ENCODE assay signal across 11 cellular contexts in genomic region chr14:93317836-93318807, GRCh38. TPM values are rescaled to one million over a fixed set of nuclear protein-coding genes. Genes with fewer than 3 reads are reported as not detected.
DNase-seq lines count a peak whose midpoint lies in the region; ATAC-seq, FAIRE-seq and TF ChIP-seq lines count a peak whose summit lies in the region.
"Had no signal": no experiment of that assay in that cellular context is flagged by ENCODE, and none has a peak within 500 bp of the region (broad histone marks: within the 10 kb centered on the region; RNA-seq: fewer than 3 reads in every experiment).

No MANE protein-coding gene starts in this region.

- peaks cover 24% of the 10 kb centered on the region for H3K4me1 ChIP-seq in keratinocyte (ENCODE audit: control insufficient read depth, extremely low read depth, insufficient read depth, low read length)

- H3K27me3 Mint-ChIP-seq in activated T-helper 17 cell treated with anti-CD3 and anti-CD28 coated beads, Interleukin-2, amount 50 U/mL, for 72 hours: no peaks in the 10 kb centered on the region
- no peaks in the 10 kb centered on the region for H3K27me3 Mint-ChIP-seq in stimulated activated naive B cell treated with anti-CD40 and anti-IgM and Interleukin-4, amounts not matched to agents 10 μg/mL and 1 μg/mL and 100 μg/mL, for 72 hours
- H3K27me3 Mint-ChIP-seq in activated CD4-positive, alpha-beta memory T cell treated with anti-CD3 and anti-CD28 coated beads, Interleukin-2, amount 10 ng/mL, durations not matched to agents 7 days and 5 days: no peaks in the 10 kb centered on the region
- H3K27me3 Mint-ChIP-seq: activated CD4-positive, alpha-beta T cell treated with anti-CD3 and anti-CD28 coated beads, Interleukin-2, amount 10 ng/mL, durations not matched to agents 7 days and 5 days; naive thymus-derived CD8-positive, alpha-beta T cell had no signal

- peak overlapping the region; percentile 3 for H3K4me2 ChIP-seq in keratinocyte (ENCODE audit: control insufficient read depth, extremely low read depth, insufficient read depth, low read depth, low read length)

- dilution Hi-C loops in keratinocyte (cut with MboI; ENCODE audit: extremely low pct_ligation_motif_present, low sequenced_read_pairs): no loop called here

- H3K27me3 ChIP-seq in keratinocyte (ENCODE audit: control insufficient read depth, extremely low read depth, insufficient read depth, low read length): no peaks in the 10 kb centered on the region

- H3K36me3 Mint-ChIP-seq in activated T-helper 17 cell treated with anti-CD3 and anti-CD28 coated beads, Interleukin-2, amount 50 U/mL, for 72 hours (ENCODE audit: low read depth): peaks cover 6% of the 10 kb centered on the region
- peaks cover 6 to 19% of the 10 kb centered on the region in 2 donors for H3K36me3 Mint-ChIP-seq in stimulated activated naive B cell treated with anti-CD40 and anti-IgM and Interleukin-4, amounts not matched to agents 10 μg/mL and 1 μg/mL and 100 μg/mL, for 72 hours
- peaks cover 2% of the 10 kb centered on the region for H3K36me3 Mint-ChIP-seq in activated CD4-positive, alpha-beta memory T cell treated with anti-CD3 and anti-CD28 coated beads, Interleukin-2, amount 10 ng/mL, durations not matched to agents 7 days and 5 days (ENCODE audit: low read depth)

- TF ChIP-seq CTCF in keratinocyte (optimal IDR thresholded peaks at IDR 0.05 in 1 of 3, IDR thresholded peaks at IDR 0.05 in 1 of 3, conservative IDR thresholded peaks at IDR 0.05 in 1 of 3; ENCODE audit: extremely low read depth in 1 of 3, insufficient read depth in 2 of 3, low read length in 3 of 3): no peak

- H3K4me3 Mint-ChIP-seq in activated T-helper 17 cell treated with anti-CD3 and anti-CD28 coated beads, Interleukin-2, amount 50 U/mL, for 72 hours: no peak overlapping the region
- peak overlapping the region in 1 of 2 donors; percentile 62 for H3K4me3 Mint-ChIP-seq in stimulated activated naive B cell treated with anti-CD40 and anti-IgM and Interleukin-4, amounts not matched to agents 10 μg/mL and 1 μg/mL and 100 μg/mL, for 72 hours
- no peak overlapping the region for H3K4me3 Mint-ChIP-seq in activated CD4-positive, alpha-beta memory T cell treated with anti-CD3 and anti-CD28 coated beads, Interleukin-2, amount 10 ng/mL, durations not matched to agents 7 days and 5 days
- H3K4me3 Mint-ChIP-seq: activated CD4-positive, alpha-beta T cell treated with anti-CD3 and anti-CD28 coated beads, Interleukin-2, amount 10 ng/mL, durations not matched to agents 7 days and 5 days; naive thymus-derived CD8-positive, alpha-beta T cell had no signal

- ATAC-seq in activated T-helper 17 cell treated with anti-CD3 and anti-CD28 coated beads, Interleukin-2, amount 50 U/mL, for 72 hours (replicated peaks): no peak
- ATAC-seq in stimulated activated naive B cell treated with anti-CD40 and anti-IgM and Interleukin-4, amounts not matched to agents 10 μg/mL and 1 μg/mL and 100 μg/mL, for 72 hours (replicated peaks): peak; percentile 48 to 57
- ATAC-seq in GM19467 (IDR thresholded peaks at IDR 0.05; ENCODE audit: unreplicated experiment) (no peak), HG03520 (IDR thresholded peaks at IDR 0.05; ENCODE audit: unreplicated experiment) (no peak)
- ATAC-seq: naive thymus-derived CD8-positive, alpha-beta T cell had no signal

- in situ Hi-C loops in KBM-7 (cut with MboI; ENCODE audit: low pct_unique_long_range_greater_than_20kb, low sequenced_read_pairs): no loop called here

- no peak overlapping the region for H2AFZ ChIP-seq in keratinocyte (ENCODE audit: control insufficient read depth, low read length)

- H3K9me3 ChIP-seq in keratinocyte (ENCODE audit: control insufficient read depth, low read depth, low read length): no peaks in the 10 kb centered on the region

- DNase-seq in KBM-7: peak; percentile 62
- DNase-seq in keratinocyte (ENCODE audit: low read depth, low spot score): no peak
- DNase-seq in stimulated activated naive B cell treated with anti-CD40 and anti-IgM and Interleukin-4, amounts not matched to agents 10 μg/mL and 1 μg/mL and 100 μg/mL, for 72 hours: no peak
- DNase-seq in activated CD4-positive, alpha-beta memory T cell treated with anti-CD3 and anti-CD28 coated beads, Interleukin-2, amount 10 ng/mL, durations not matched to agents 7 days and 5 days: no peak
- DNase-seq: activated CD4-positive, alpha-beta T cell treated with anti-CD3 and anti-CD28 coated beads, Interleukin-2, amount 10 ng/mL, durations not matched to agents 7 days and 5 days; central memory CD4-positive, alpha-beta T cell; naive thymus-derived CD8-positive, alpha-beta T cell; NCI-H510A had no signal

- POLR2A ChIA-PET in activated CD4-positive, alpha-beta memory T cell treated with anti-CD3 and anti-CD28 coated beads, Interleukin-2, amount 10 ng/mL, durations not matched to agents 7 days and 5 days (lab: Charles Lee): interaction anchor here (1.9 kb wide), 1 partner anchor 13 kb away, joined by 7 read pairs; no protein-coding TSS in a partner anchor

- FAIRE-seq in keratinocyte (lab: Jason Lieb, UNC): no peak

- peaks cover 17% of the 10 kb centered on the region for H3K4me1 Mint-ChIP-seq in activated T-helper 17 cell treated with anti-CD3 and anti-CD28 coated beads, Interleukin-2, amount 50 U/mL, for 72 hours
- H3K4me1 Mint-ChIP-seq in stimulated activated naive B cell treated with anti-CD40 and anti-IgM and Interleukin-4, amounts not matched to agents 10 μg/mL and 1 μg/mL and 100 μg/mL, for 72 hours: peaks cover 27 to 51% of the 10 kb centered on the region in 2 donors
- H3K4me1 Mint-ChIP-seq in activated CD4-positive, alpha-beta memory T cell treated with anti-CD3 and anti-CD28 coated beads, Interleukin-2, amount 10 ng/mL, durations not matched to agents 7 days and 5 days: peaks cover 19% of the 10 kb centered on the region

- no peak overlapping the region for H3K9ac ChIP-seq in keratinocyte (ENCODE audit: control insufficient read depth, extremely low read depth, insufficient read depth, low read length)

- CTCF ChIA-PET in activated CD4-positive, alpha-beta memory T cell treated with anti-CD3 and anti-CD28 coated beads, Interleukin-2, amount 10 ng/mL, durations not matched to agents 7 days and 5 days (lab: Charles Lee): interaction anchor here (0.7 kb wide), 1 partner anchor 13 kb away, joined by 4 read pairs; no protein-coding TSS in a partner anchor

- H3K9me3 Mint-ChIP-seq in activated T-helper 17 cell treated with anti-CD3 and anti-CD28 coated beads, Interleukin-2, amount 50 U/mL, for 72 hours: no peaks in the 10 kb centered on the region
- H3K9me3 Mint-ChIP-seq in stimulated activated naive B cell treated with anti-CD40 and anti-IgM and Interleukin-4, amounts not matched to agents 10 μg/mL and 1 μg/mL and 100 μg/mL, for 72 hours: no peaks in the 10 kb centered on the region
- no peaks in the 10 kb centered on the region for H3K9me3 Mint-ChIP-seq in activated CD4-positive, alpha-beta memory T cell treated with anti-CD3 and anti-CD28 coated beads, Interleukin-2, amount 10 ng/mL, durations not matched to agents 7 days and 5 days
- H3K9me3 Mint-ChIP-seq: activated CD4-positive, alpha-beta T cell treated with anti-CD3 and anti-CD28 coated beads, Interleukin-2, amount 10 ng/mL, durations not matched to agents 7 days and 5 days had no signal

- peak overlapping the region; percentile 18 for H3K27ac Mint-ChIP-seq in activated T-helper 17 cell treated with anti-CD3 and anti-CD28 coated beads, Interleukin-2, amount 50 U/mL, for 72 hours
- H3K27ac Mint-ChIP-seq in stimulated activated naive B cell treated with anti-CD40 and anti-IgM and Interleukin-4, amounts not matched to agents 10 μg/mL and 1 μg/mL and 100 μg/mL, for 72 hours: peak overlapping the region; percentile 10
- H3K27ac Mint-ChIP-seq in activated CD4-positive, alpha-beta memory T cell treated with anti-CD3 and anti-CD28 coated beads, Interleukin-2, amount 10 ng/mL, durations not matched to agents 7 days and 5 days: no peak overlapping the region
- H3K27ac Mint-ChIP-seq: activated CD4-positive, alpha-beta T cell treated with anti-CD3 and anti-CD28 coated beads, Interleukin-2, amount 10 ng/mL, durations not matched to agents 7 days and 5 days had no signal

- H3K36me3 ChIP-seq in keratinocyte (ENCODE audit: control insufficient read depth in 2 of 2, extremely low read depth in 1 of 2, insufficient read depth in 2 of 2, low read length in 2 of 2): peaks cover 2 to 7% of the 10 kb centered on the region in 2 experiments

- no peak overlapping the region for H3K4me3 ChIP-seq in keratinocyte (ENCODE audit: control insufficient read depth in 2 of 3, extremely low read depth in 1 of 3, insufficient read depth in 2 of 3, low read depth in 1 of 3, low read length in 3 of 3)

- H3K27ac ChIP-seq in keratinocyte (ENCODE audit: control insufficient read depth, insufficient read depth, low read length): no peak overlapping the region

- H4K20me1 ChIP-seq in keratinocyte (ENCODE audit: control insufficient read depth, extremely low read depth, insufficient read depth, low read length): peaks cover 6% of the 10 kb centered on the region

- H3K79me2 ChIP-seq in keratinocyte (ENCODE audit: control insufficient read depth, insufficient read depth, low read length): peaks cover 94% of the 10 kb centered on the region

- H3K9me1 ChIP-seq in keratinocyte (ENCODE audit: control insufficient read depth, extremely low read depth, insufficient read depth, low read length): peaks cover 7% of the 10 kb centered on the region

RNA-seq across cellular contexts. Expression of gene BTBD7, which starts 14.7 kb away (rescaled TPM):
- total RNA-seq in activated T-helper 17 cell treated with anti-CD3 and anti-CD28 coated beads, Interleukin-2, amount 50 U/mL, for 72 hours: 10 to 100 TPM; 10.1 to 15.9 TPM
- polyA plus RNA-seq in keratinocyte: 23.2 to 35.1 TPM (median 25.1 TPM) in 3 replicates
- polyA plus RNA-seq in keratinocyte (2011; ENCODE audit: low read depth): 22.6 TPM
- polyA plus RNA-seq in keratinocyte (2011; cell fraction: cytosol; rRNA removed): 18.0 and 24.8 TPM in 2 replicates
- 40.3 and 41.2 TPM in 2 replicates for polyA plus RNA-seq in keratinocyte (2011; cell fraction: nucleus; rRNA removed)
- 12.6 and 24.7 TPM in 2 replicates for polyA plus RNA-seq in keratinocyte (2012; ENCODE audit: low replicate concordance)
- polyA minus RNA-seq in keratinocyte: 46.3 to 48.7 TPM (median 48.6 TPM) in 3 replicates
- 34.3 TPM for polyA minus RNA-seq in keratinocyte (2011; cell fraction: cytosol; rRNA and poly(A)+ RNA removed)
- 45.7 and 81.9 TPM in 2 replicates for polyA minus RNA-seq in keratinocyte (2011; cell fraction: nucleus; rRNA and poly(A)+ RNA removed)
- total RNA-seq in activated CD4-positive, alpha-beta memory T cell treated with anti-CD3 and anti-CD28 coated beads, Interleukin-2, amount 10 ng/mL, durations not matched to agents 7 days and 5 days: 10 to 100 TPM; 13.4 to 16.8 TPM

RNA-seq across cellular contexts. Expression of gene COX8C, which starts 28.9 kb away (rescaled TPM):
- total RNA-seq in activated T-helper 17 cell treated with anti-CD3 and anti-CD28 coated beads, Interleukin-2, amount 50 U/mL, for 72 hours: not detected
- polyA plus RNA-seq in keratinocyte: not detected in 3 replicates
- polyA plus RNA-seq in keratinocyte (2011; ENCODE audit: low read depth): not detected
- not detected in 2 replicates for polyA plus RNA-seq in keratinocyte (2011; cell fraction: cytosol; rRNA removed)
- not detected in 2 replicates for polyA plus RNA-seq in keratinocyte (2011; cell fraction: nucleus; rRNA removed)
- not detected in 2 replicates for polyA plus RNA-seq in keratinocyte (2012; ENCODE audit: low replicate concordance)
- not detected in 3 replicates for polyA minus RNA-seq in keratinocyte
- not detected for polyA minus RNA-seq in keratinocyte (2011; cell fraction: cytosol; rRNA and poly(A)+ RNA removed)
- polyA minus RNA-seq in keratinocyte (2011; cell fraction: nucleus; rRNA and poly(A)+ RNA removed): not detected in 2 replicates
- not detected for total RNA-seq in activated CD4-positive, alpha-beta memory T cell treated with anti-CD3 and anti-CD28 coated beads, Interleukin-2, amount 10 ng/mL, durations not matched to agents 7 days and 5 days
- total RNA-seq: activated CD4-positive, alpha-beta T cell treated with anti-CD3 and anti-CD28 coated beads, Interleukin-2, amount 10 ng/mL, durations not matched to agents 7 days and 5 days; naive thymus-derived CD8-positive, alpha-beta T cell had no signal
- polyA plus RNA-seq: naive thymus-derived CD8-positive, alpha-beta T cell had no signal

Comparison
In these comparisons a context has a peak if more than half of its experiments do, and no peak if none do; other contexts are left out.
1. ATAC-seq: peak in stimulated activated naive B cell treated with anti-CD40 and anti-IgM and Interleukin-4, amounts not matched to agents 10 μg/mL and 1 μg/mL and 100 μg/mL, for 72 hours (2 of 2); none in activated T-helper 17 cell treated with anti-CD3 and anti-CD28 coated beads, Interleukin-2, amount 50 U/mL, for 72 hours (single experiment), GM19467 (single experiment) and HG03520 (single experiment).